8 cellular contexts compared by ENCODE assay signal in the genomic region with DNA sequence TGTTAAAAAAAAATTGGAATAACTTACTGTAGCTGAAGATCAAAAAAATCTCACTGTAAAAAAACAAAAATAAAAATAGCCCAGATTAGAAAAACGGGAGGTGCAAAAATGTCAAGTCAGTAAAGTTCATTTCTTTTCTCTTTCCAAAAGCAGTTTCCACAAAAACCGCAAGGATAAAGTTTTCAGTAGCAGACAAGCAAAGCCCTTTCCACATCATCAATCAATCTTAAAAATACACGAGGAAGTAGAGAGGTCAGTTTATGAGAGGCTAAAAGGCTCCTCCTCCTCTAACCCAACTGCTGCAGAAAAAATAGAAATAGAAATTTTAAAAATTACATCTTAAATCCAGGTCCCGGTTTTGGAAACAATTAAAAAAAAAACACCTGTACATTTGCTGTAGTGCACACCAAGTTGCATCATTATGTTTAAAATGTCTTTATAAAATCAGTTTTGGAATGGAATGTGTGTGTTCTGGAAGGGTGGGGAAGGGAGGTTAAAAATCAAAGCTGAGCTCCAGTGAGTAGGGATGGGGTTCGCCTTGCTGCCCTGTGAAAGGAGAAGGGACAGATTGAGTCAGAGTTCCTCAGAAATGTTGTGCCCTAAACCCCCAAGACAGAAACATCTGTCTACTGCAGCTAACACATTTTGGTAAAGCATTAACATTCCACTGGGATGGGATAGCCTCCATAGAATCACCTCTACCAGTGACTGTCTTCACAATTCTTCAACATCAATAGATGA. TPM values are rescaled to one million over a fixed set of nuclear protein-coding genes. Genes with fewer than 3 reads are reported as not detected.
DNase-seq lines count a peak whose midpoint lies in the region; ATAC-seq, FAIRE-seq and TF ChIP-seq lines count a peak whose summit lies in the region.

No MANE protein-coding gene starts in this region.

- TF ChIP-seq EP300 in HepG2 (IDR thresholded peaks at IDR 0.05; ENCODE audit: low read depth in 2 of 2, low read length in 2 of 2), result no peak
- TF ChIP-seq EP300 in HepG2 (CRISPR knock-in tag; IDR thresholded peaks at IDR 0.05; ENCODE audit: borderline replicate concordance), result no peak

- peak overlapping the region; percentile 0 to 96 (median 70); a peak in 17 of 20 replicates for H3K4me3 ChIP-seq in BLaER1 treated with 17β-estradiol and CSF1 and Interleukin-3, amounts not matched to agents 10 nM and 100 nM
- peak overlapping the region in 1 of 3 experiments; percentile 22; a peak in 1 of 6 replicates for H3K4me3 ChIP-seq in HepG2 (replicated peaks in 1 of 3; ENCODE audit: insufficient read depth in 1 of 3, low read depth in 2 of 3, low read length in 3 of 3)
- peak overlapping the region in 26 of 59 donors; percentile 0 to 35 (median 12) for H3K4me3 ChIP-seq in dorsolateral prefrontal cortex
- no peak overlapping the region for H3K4me3 ChIP-seq in uterus

- H3K9ac ChIP-seq in BLaER1 treated with 17β-estradiol and CSF1 and Interleukin-3, amounts not matched to agents 10 nM and 100 nM, result peak overlapping the region; percentile 6 to 99 (median 53); a peak in 20 of 22 replicates
- H3K9ac ChIP-seq in HepG2 (ENCODE audit: insufficient read depth, low read depth, low read length), result 0 out of 2 replicates have a peak overlapping the region, but pooled peaks have one; percentile 1

- ATAC-seq in HG03025 (IDR thresholded peaks at IDR 0.05; ENCODE audit: low FRiP score, unreplicated experiment) (peak; percentile 12), HepG2 (peak; percentile 7), HG03571 (IDR thresholded peaks at IDR 0.05; ENCODE audit: unreplicated experiment) (no peak), HG03565 (IDR thresholded peaks at IDR 0.05; ENCODE audit: unreplicated experiment) (no peak)
- peak; percentile 9 to 24 for ATAC-seq in activated naive CD4-positive, alpha-beta T cell treated with anti-CD3 and anti-CD28 coated beads, Interleukin-2, amount 50 U/mL, for 72 hours

- peaks cover 46 to 89% of the 10 kb centered on the region in 2 donors for H3K36me3 Mint-ChIP-seq in activated naive CD4-positive, alpha-beta T cell treated with anti-CD3 and anti-CD28 coated beads, Interleukin-2, amount 50 U/mL, for 72 hours

- no peaks in the 10 kb centered on the region for H3K27me3 ChIP-seq in BLaER1 treated with 17β-estradiol and CSF1 and Interleukin-3, amounts not matched to agents 10 nM and 100 nM
- no peaks in the 10 kb centered on the region; a peak in 2 of 5 replicates for H3K27me3 ChIP-seq in HepG2 (ENCODE audit: control insufficient read depth in 1 of 2, insufficient read depth in 2 of 2, low read length in 2 of 2)
- no peaks in the 10 kb centered on the region for H3K27me3 ChIP-seq in dorsolateral prefrontal cortex
- no peaks in the 10 kb centered on the region for H3K27me3 ChIP-seq in uterus

- H4K20me1 ChIP-seq in BLaER1 treated with 17β-estradiol and CSF1 and Interleukin-3, amounts not matched to agents 10 nM and 100 nM, result peaks cover 100% of the 10 kb centered on the region in 11 experiments
- peaks cover 97% of the 10 kb centered on the region for H4K20me1 ChIP-seq in HepG2 (ENCODE audit: insufficient read depth, low read length)

- TF ChIP-seq RAD21 in HepG2 (CRISPR knock-in tag; IDR thresholded peaks at IDR 0.05), result no peak

- no TSS peak for BruUV-seq in HepG2 (replicated peaks; lab: Mats Ljungman, UMichigan)

- CTCF ChIA-PET in HepG2 (lab: Yijun Ruan, JAX; ENCODE audit: low intra/inter-chr PET ratio, low total read pairs), result no interaction called here

- POLR2A ChIA-PET in HepG2 (lab: Yijun Ruan, JAX), result interaction anchor here (0.7 to 6.0 kb wide), 4 partner anchors 7 to 48 kb away, joined by 3 to 68 read pairs (median 14); no protein-coding TSS in a partner anchor

- H3K4me1 ChIP-seq in BLaER1 treated with 17β-estradiol and CSF1 and Interleukin-3, amounts not matched to agents 10 nM and 100 nM, result peaks cover 60 to 81% (median 69%) of the 10 kb centered on the region in 10 experiments
- H3K4me1 ChIP-seq in HepG2 (ENCODE audit: insufficient read depth, low read length) (peaks cover 80% of the 10 kb centered on the region), uterus (peaks cover 5 to 15% of the 10 kb centered on the region in 2 donors)

- peak overlapping the region; percentile 19 to 63 (median 39); a peak in 17 of 22 replicates for H3K27ac ChIP-seq in BLaER1 treated with 17β-estradiol and CSF1 and Interleukin-3, amounts not matched to agents 10 nM and 100 nM
- H3K27ac ChIP-seq in HepG2 (ENCODE audit: extremely low read length, insufficient read depth, low read length) (peak overlapping the region; percentile 19), dorsolateral prefrontal cortex (peak overlapping the region in 2 of 59 donors; percentile 2 to 14), uterus (no peak overlapping the region)

- WGBS in HepG2 (ENCODE audit: low lambda C conversion rate), result 65% methylated on average over 5 of the region's 5 CpGs

- peak overlapping the region; percentile 73 to 93 (median 89) for H3K4me2 ChIP-seq in BLaER1 treated with 17β-estradiol and CSF1 and Interleukin-3, amounts not matched to agents 10 nM and 100 nM
- H3K4me2 ChIP-seq in HepG2 (ENCODE audit: low read depth, low read length), result peak overlapping the region; percentile 88

- H3K36me3 ChIP-seq in BLaER1 treated with 17β-estradiol and CSF1 and Interleukin-3, amounts not matched to agents 10 nM and 100 nM, result peaks cover 96 to 100% (median 99%) of the 10 kb centered on the region in 11 experiments
- peaks cover 21 to 77% of the 10 kb centered on the region in 2 experiments for H3K36me3 ChIP-seq in HepG2 (replicated peaks in 1 of 2; ENCODE audit: control insufficient read depth in 1 of 2, insufficient read depth in 2 of 2, low read length in 2 of 2)
- no peaks in the 10 kb centered on the region for H3K36me3 ChIP-seq in uterus

- no peaks in the 10 kb centered on the region for H3K9me3 ChIP-seq in BLaER1 treated with 17β-estradiol and CSF1 and Interleukin-3, amounts not matched to agents 10 nM and 100 nM (replicated peaks in 1 of 11)
- H3K9me3 ChIP-seq in HepG2 (ENCODE audit: low read length), result no peaks in the 10 kb centered on the region
- H3K9me3 ChIP-seq in uterus, result no peaks in the 10 kb centered on the region

- FAIRE-seq in HepG2 (lab: Jason Lieb, UNC), result no peak

- no peak overlapping the region for H2AFZ ChIP-seq in HepG2 (ENCODE audit: low read length)

- peak overlapping the region; percentile 96 to 100 for H3K27ac Mint-ChIP-seq in activated naive CD4-positive, alpha-beta T cell treated with anti-CD3 and anti-CD28 coated beads, Interleukin-2, amount 50 U/mL, for 72 hours

- TF ChIP-seq POLR2A in HepG2 (IDR thresholded peaks at IDR 0.05; ENCODE audit: insufficient read depth in 1 of 2, low read depth in 2 of 2, low read length in 2 of 2), result peak in 1 of 2 experiments; percentile 70; a peak in 3 of 4 replicates
- TF ChIP-seq POLR2A in uterus (IDR thresholded peaks at IDR 0.05), result no peak

- no peaks in the 10 kb centered on the region for H3K9me3 Mint-ChIP-seq in activated naive CD4-positive, alpha-beta T cell treated with anti-CD3 and anti-CD28 coated beads, Interleukin-2, amount 50 U/mL, for 72 hours

- DNase-seq in activated naive CD4-positive, alpha-beta T cell treated with anti-CD3 and anti-CD28 coated beads, Interleukin-2, amount 50 U/mL, for 72 hours (ENCODE audit: low spot score in 2 of 2), result no peak
- DNase-seq in HepG2 (ENCODE audit: low spot score) (no peak), dorsolateral prefrontal cortex (no peak), uterus (no peak)

- peaks cover 98% of the 10 kb centered on the region for H3K79me2 ChIP-seq in HepG2 (ENCODE audit: insufficient read depth, low read length)

- in situ Hi-C loops in HepG2 (cut with HindIII; ENCODE audit: extremely low pct_ligation_motif_present, low pct_unique_long_range_greater_than_20kb), result no loop called here

- TF ChIP-seq CTCF in HepG2 (CRISPR knock-in tag; IDR thresholded peaks at IDR 0.05), result no peak
- no peak for TF ChIP-seq CTCF in dorsolateral prefrontal cortex (IDR thresholded peaks at IDR 0.05 in 54 of 56, conservative IDR thresholded peaks at IDR 0.05 in 2 of 56; ENCODE audit: low read depth in 1 of 56, partially characterized antibody in 56 of 56)
- no peak for TF ChIP-seq CTCF in uterus (IDR thresholded peaks at IDR 0.05)

- intact Hi-C loops in HepG2 (cut with micrococcal nuclease; ENCODE audit: unreplicated experiment) (no loop called here), dorsolateral prefrontal cortex (cut with DNase I) (no loop called here), uterus (cut with DNase I; ENCODE audit: low total_unique reads) (no loop called here)

RNA-seq across cellular contexts. Expression of gene HNRNPC, which starts 5.8 kb away (rescaled TPM):
- total RNA-seq in activated naive CD4-positive, alpha-beta T cell treated with anti-CD3 and anti-CD28 coated beads, Interleukin-2, amount 50 U/mL, for 72 hours, result 1,000 to 10,000 TPM in 1 of 2 donors, 100 to 1,000 TPM in 1; 948 to 1,048 TPM
- total RNA-seq in HepG2 (2016; rRNA removed; fragmentation: Illumina TruSeq; extraction: Trizol), result 1,099 and 1,563 TPM in 2 replicates
- 272 and 305 TPM in 2 replicates for total RNA-seq in HepG2 (2016; cell fraction: cytosol; rRNA removed; fragmentation: Illumina TruSeq; extraction: Trizol; ENCODE audit: low read depth)
- 1,110 and 1,631 TPM in 2 replicates for total RNA-seq in HepG2 (2016; cell fraction: insoluble cytoplasmic fraction; rRNA removed; fragmentation: Illumina TruSeq; extraction: Trizol)
- total RNA-seq in HepG2 (2016; cell fraction: membrane; rRNA removed; fragmentation: Illumina TruSeq; extraction: Trizol), result 374 and 422 TPM in 2 replicates
- 741 and 752 TPM in 2 replicates for total RNA-seq in HepG2 (2016; cell fraction: nucleus; rRNA removed; fragmentation: Illumina TruSeq; extraction: Trizol)
- polyA plus RNA-seq in HepG2 (2011; rRNA removed), result 577 and 628 TPM in 2 replicates
- 344 and 442 TPM in 2 replicates for polyA plus RNA-seq in HepG2 (2011; cell fraction: cytosol; rRNA removed)
- polyA plus RNA-seq in HepG2 (2011; cell fraction: nucleus; rRNA removed), result 155 and 197 TPM in 2 replicates
- polyA plus RNA-seq in HepG2 (2012), result 523 and 611 TPM in 2 replicates
- polyA plus RNA-seq in HepG2 (2016; cell fraction: cytosol; fragmentation: Illumina TruSeq; extraction: Trizol; ENCODE audit: low read depth), result 145 and 154 TPM in 2 replicates
- polyA plus RNA-seq in HepG2 (2016; cell fraction: insoluble cytoplasmic fraction; fragmentation: Illumina TruSeq; extraction: Trizol; ENCODE audit: low read depth), result 1,519 and 1,675 TPM in 2 replicates
- polyA plus RNA-seq in HepG2 (2016; cell fraction: membrane; fragmentation: Illumina TruSeq; extraction: Trizol; ENCODE audit: low read depth), result 281 and 312 TPM in 2 replicates
- 695 and 708 TPM in 2 replicates for polyA plus RNA-seq in HepG2 (2016; cell fraction: nucleus; fragmentation: Illumina TruSeq; extraction: Trizol; ENCODE audit: insufficient read depth, low read depth)
- 720 and 1,084 TPM in 2 replicates for polyA minus RNA-seq in HepG2 (2011; rRNA and poly(A)+ RNA removed; ENCODE audit: low replicate concordance)
- 262 and 282 TPM in 2 replicates for polyA minus RNA-seq in HepG2 (2011; cell fraction: cytosol; rRNA and poly(A)+ RNA removed)
- polyA minus RNA-seq in HepG2 (2011; cell fraction: nucleus; rRNA and poly(A)+ RNA removed), result 891 and 939 TPM in 2 replicates
- 100 to 1,000 TPM; 304 to 455 (median 370) TPM for total RNA-seq in dorsolateral prefrontal cortex
- 100 to 1,000 TPM; 378 to 599 (median 531) TPM for total RNA-seq in uterus

RNA-seq across cellular contexts. Expression of gene RPGRIP1, which starts 16.4 kb away (rescaled TPM):
- not detected for total RNA-seq in activated naive CD4-positive, alpha-beta T cell treated with anti-CD3 and anti-CD28 coated beads, Interleukin-2, amount 50 U/mL, for 72 hours
- 0.10 and 0.13 TPM in 2 replicates for total RNA-seq in HepG2 (2016; rRNA removed; fragmentation: Illumina TruSeq; extraction: Trizol)
- 0.09 TPM in 1 of 2 replicates, not detected in the other for total RNA-seq in HepG2 (2016; cell fraction: cytosol; rRNA removed; fragmentation: Illumina TruSeq; extraction: Trizol; ENCODE audit: low read depth)
- 0.48 and 0.67 TPM in 2 replicates for total RNA-seq in HepG2 (2016; cell fraction: insoluble cytoplasmic fraction; rRNA removed; fragmentation: Illumina TruSeq; extraction: Trizol)
- 0.15 and 0.17 TPM in 2 replicates for total RNA-seq in HepG2 (2016; cell fraction: membrane; rRNA removed; fragmentation: Illumina TruSeq; extraction: Trizol)
- total RNA-seq in HepG2 (2016; cell fraction: nucleus; rRNA removed; fragmentation: Illumina TruSeq; extraction: Trizol), result 0.22 and 0.50 TPM in 2 replicates
- polyA plus RNA-seq in HepG2 (2011; rRNA removed), result 0.47 and 1.1 TPM in 2 replicates
- polyA plus RNA-seq in HepG2 (2011; cell fraction: cytosol; rRNA removed), result 0.14 and 0.17 TPM in 2 replicates
- polyA plus RNA-seq in HepG2 (2011; cell fraction: nucleus; rRNA removed), result 0.58 and 1.4 TPM in 2 replicates
- polyA plus RNA-seq in HepG2 (2012), result 0.57 and 0.58 TPM in 2 replicates
- polyA plus RNA-seq in HepG2 (2016; cell fraction: cytosol; fragmentation: Illumina TruSeq; extraction: Trizol; ENCODE audit: low read depth), result not detected in 2 replicates
- polyA plus RNA-seq in HepG2 (2016; cell fraction: insoluble cytoplasmic fraction; fragmentation: Illumina TruSeq; extraction: Trizol; ENCODE audit: low read depth), result 0.07 and 0.12 TPM in 2 replicates
- polyA plus RNA-seq in HepG2 (2016; cell fraction: membrane; fragmentation: Illumina TruSeq; extraction: Trizol; ENCODE audit: low read depth), result 0.08 TPM in 1 of 2 replicates, not detected in the other
- 0.47 and 1.6 TPM in 2 replicates for polyA plus RNA-seq in HepG2 (2016; cell fraction: nucleus; fragmentation: Illumina TruSeq; extraction: Trizol; ENCODE audit: insufficient read depth, low read depth)
- 0.26 TPM in 1 of 2 replicates, not detected in the other for polyA minus RNA-seq in HepG2 (2011; rRNA and poly(A)+ RNA removed; ENCODE audit: low replicate concordance)
- polyA minus RNA-seq in HepG2 (2011; cell fraction: cytosol; rRNA and poly(A)+ RNA removed), result 0.53 TPM in 1 of 2 replicates, not detected in the other
- 0.64 and 4.0 TPM in 2 replicates for polyA minus RNA-seq in HepG2 (2011; cell fraction: nucleus; rRNA and poly(A)+ RNA removed)
- total RNA-seq in dorsolateral prefrontal cortex, result 1 to 10 TPM in 10 of 120 experiments, under 1 TPM in 36, not detected in 74; 0.15 to 2.3 (median 0.56) TPM
- under 1 TPM in 1 of 4 donors, not detected in 3; 0.14 TPM for total RNA-seq in uterus

Comparison
In these comparisons a context has a peak if more than half of its experiments do, and no peak if none do; other contexts are left out.
1. H3K27ac ChIP-seq: peak in BLaER1 treated with 17β-estradiol and CSF1 and Interleukin-3, amounts not matched to agents 10 nM and 100 nM (11 of 11) and HepG2 (single experiment); none in uterus (0 of 2).
2. H3K4me3 ChIP-seq: peak in BLaER1 treated with 17β-estradiol and CSF1 and Interleukin-3, amounts not matched to agents 10 nM and 100 nM (10 of 10); none in uterus (0 of 2).
3. ATAC-seq: peak in HG03025 (single experiment), activated naive CD4-positive, alpha-beta T cell treated with anti-CD3 and anti-CD28 coated beads, Interleukin-2, amount 50 U/mL, for 72 hours (2 of 2) and HepG2 (single experiment); none in HG03571 (single experiment) and HG03565 (single experiment).